In the genomic region with DNA sequence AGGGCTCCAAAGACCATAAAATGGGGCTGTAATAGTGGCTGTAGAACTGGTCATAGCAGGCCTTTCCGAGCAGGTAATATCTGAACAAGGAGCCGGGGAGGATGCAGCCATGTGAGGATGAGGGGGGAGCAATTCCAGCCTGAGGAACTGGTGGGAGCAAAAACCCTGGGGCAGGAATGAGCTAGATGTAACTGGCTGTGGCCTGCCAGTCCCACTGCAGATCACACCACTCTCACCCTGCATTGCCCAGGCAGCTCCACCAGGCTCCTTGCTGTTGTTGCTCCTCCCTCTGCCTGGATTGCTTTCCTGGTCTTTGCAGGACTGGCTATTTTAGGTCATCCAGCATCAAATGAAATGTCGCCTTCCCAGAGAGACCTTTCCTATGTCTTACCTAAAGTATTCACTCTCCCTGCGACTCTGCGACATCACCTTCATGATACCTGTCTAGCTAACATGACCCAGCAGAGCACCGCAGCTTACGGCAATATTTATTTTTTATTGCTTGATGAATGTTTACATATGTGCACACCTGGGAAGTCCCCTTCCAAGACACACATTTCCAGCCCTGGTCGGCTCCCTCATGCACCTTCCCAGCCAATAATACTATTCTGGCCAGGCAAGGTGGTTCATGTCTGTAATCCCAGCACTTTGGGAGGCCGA, we compare ENCODE assay signal across 1 cellular context.
TF ChIP-seq lines count a peak whose summit lies in the region.

No MANE protein-coding gene starts in this region.

TF ChIP-seq in HepG2, 621 proteins besides CTCF, POLR2A, EP300 and RAD21 (continued from another document):
- TF ChIP-seq, protein P1, sequence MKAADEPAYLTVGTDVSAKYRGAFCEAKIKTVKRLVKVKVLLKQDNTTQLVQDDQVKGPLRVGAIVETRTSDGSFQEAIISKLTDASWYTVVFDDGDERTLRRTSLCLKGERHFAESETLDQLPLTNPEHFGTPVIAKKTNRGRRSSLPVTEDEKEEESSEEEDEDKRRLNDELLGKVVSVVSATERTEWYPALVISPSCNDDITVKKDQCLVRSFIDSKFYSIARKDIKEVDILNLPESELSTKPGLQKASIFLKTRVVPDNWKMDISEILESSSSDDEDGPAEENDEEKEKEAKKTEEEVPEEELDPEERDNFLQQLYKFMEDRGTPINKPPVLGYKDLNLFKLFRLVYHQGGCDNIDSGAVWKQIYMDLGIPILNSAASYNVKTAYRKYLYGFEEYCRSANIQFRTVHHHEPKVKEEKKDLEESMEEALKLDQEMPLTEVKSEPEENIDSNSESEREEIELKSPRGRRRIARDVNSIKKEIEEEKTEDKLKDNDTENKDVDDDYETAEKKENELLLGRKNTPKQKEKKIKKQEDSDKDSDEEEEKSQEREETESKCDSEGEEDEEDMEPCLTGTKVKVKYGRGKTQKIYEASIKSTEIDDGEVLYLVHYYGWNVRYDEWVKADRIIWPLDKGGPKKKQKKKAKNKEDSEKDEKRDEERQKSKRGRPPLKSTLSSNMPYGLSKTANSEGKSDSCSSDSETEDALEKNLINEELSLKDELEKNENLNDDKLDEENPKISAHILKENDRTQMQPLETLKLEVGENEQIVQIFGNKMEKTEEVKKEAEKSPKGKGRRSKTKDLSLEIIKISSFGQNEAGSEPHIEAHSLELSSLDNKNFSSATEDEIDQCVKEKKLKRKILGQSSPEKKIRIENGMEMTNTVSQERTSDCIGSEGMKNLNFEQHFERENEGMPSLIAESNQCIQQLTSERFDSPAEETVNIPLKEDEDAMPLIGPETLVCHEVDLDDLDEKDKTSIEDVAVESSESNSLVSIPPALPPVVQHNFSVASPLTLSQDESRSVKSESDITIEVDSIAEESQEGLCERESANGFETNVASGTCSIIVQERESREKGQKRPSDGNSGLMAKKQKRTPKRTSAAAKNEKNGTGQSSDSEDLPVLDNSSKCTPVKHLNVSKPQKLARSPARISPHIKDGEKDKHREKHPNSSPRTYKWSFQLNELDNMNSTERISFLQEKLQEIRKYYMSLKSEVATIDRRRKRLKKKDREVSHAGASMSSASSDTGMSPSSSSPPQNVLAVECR (CRISPR knock-in tag; IDR thresholded peaks at IDR 0.05; ENCODE audit: borderline replicate concordance): no peak
- TF ChIP-seq ZNF878 (CRISPR knock-in tag; IDR thresholded peaks at IDR 0.05) (peak; percentile 11; the same call in 1 of the 2 replicates), KAT7 (CRISPR knock-in tag; IDR thresholded peaks at IDR 0.05; ENCODE audit: borderline replicate concordance) (no peak), FOSL1 (CRISPR knock-in tag; IDR thresholded peaks at IDR 0.05; ENCODE audit: borderline replicate concordance) (no peak), ZNF263 (CRISPR knock-in tag; IDR thresholded peaks at IDR 0.05) (no peak), MXD4 (CRISPR knock-in tag; IDR thresholded peaks at IDR 0.05) (no peak), ZNF883 (CRISPR knock-in tag; IDR thresholded peaks at IDR 0.05; ENCODE audit: not compliant biosample characterization) (peak; percentile 37), SMAD3 (CRISPR knock-in tag; IDR thresholded peaks at IDR 0.05) (no peak), ATRX (CRISPR knock-in tag; IDR thresholded peaks at IDR 0.05; ENCODE audit: borderline replicate concordance) (no peak), ARNTL (CRISPR knock-in tag; IDR thresholded peaks at IDR 0.05) (no peak), ZNF121 (CRISPR knock-in tag; IDR thresholded peaks at IDR 0.05) (0 out of 2 replicates have a peak, but pooled peaks have one; percentile 35), NKX3-1 (CRISPR knock-in tag; IDR thresholded peaks at IDR 0.05) (no peak)
- TF ChIP-seq, protein P2, sequence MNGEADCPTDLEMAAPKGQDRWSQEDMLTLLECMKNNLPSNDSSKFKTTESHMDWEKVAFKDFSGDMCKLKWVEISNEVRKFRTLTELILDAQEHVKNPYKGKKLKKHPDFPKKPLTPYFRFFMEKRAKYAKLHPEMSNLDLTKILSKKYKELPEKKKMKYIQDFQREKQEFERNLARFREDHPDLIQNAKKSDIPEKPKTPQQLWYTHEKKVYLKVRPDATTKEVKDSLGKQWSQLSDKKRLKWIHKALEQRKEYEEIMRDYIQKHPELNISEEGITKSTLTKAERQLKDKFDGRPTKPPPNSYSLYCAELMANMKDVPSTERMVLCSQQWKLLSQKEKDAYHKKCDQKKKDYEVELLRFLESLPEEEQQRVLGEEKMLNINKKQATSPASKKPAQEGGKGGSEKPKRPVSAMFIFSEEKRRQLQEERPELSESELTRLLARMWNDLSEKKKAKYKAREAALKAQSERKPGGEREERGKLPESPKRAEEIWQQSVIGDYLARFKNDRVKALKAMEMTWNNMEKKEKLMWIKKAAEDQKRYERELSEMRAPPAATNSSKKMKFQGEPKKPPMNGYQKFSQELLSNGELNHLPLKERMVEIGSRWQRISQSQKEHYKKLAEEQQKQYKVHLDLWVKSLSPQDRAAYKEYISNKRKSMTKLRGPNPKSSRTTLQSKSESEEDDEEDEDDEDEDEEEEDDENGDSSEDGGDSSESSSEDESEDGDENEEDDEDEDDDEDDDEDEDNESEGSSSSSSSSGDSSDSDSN (CRISPR knock-in tag; IDR thresholded peaks at IDR 0.05): 0 out of 2 replicates have a peak, but pooled peaks have one; percentile 31
- TF ChIP-seq, protein P3, sequence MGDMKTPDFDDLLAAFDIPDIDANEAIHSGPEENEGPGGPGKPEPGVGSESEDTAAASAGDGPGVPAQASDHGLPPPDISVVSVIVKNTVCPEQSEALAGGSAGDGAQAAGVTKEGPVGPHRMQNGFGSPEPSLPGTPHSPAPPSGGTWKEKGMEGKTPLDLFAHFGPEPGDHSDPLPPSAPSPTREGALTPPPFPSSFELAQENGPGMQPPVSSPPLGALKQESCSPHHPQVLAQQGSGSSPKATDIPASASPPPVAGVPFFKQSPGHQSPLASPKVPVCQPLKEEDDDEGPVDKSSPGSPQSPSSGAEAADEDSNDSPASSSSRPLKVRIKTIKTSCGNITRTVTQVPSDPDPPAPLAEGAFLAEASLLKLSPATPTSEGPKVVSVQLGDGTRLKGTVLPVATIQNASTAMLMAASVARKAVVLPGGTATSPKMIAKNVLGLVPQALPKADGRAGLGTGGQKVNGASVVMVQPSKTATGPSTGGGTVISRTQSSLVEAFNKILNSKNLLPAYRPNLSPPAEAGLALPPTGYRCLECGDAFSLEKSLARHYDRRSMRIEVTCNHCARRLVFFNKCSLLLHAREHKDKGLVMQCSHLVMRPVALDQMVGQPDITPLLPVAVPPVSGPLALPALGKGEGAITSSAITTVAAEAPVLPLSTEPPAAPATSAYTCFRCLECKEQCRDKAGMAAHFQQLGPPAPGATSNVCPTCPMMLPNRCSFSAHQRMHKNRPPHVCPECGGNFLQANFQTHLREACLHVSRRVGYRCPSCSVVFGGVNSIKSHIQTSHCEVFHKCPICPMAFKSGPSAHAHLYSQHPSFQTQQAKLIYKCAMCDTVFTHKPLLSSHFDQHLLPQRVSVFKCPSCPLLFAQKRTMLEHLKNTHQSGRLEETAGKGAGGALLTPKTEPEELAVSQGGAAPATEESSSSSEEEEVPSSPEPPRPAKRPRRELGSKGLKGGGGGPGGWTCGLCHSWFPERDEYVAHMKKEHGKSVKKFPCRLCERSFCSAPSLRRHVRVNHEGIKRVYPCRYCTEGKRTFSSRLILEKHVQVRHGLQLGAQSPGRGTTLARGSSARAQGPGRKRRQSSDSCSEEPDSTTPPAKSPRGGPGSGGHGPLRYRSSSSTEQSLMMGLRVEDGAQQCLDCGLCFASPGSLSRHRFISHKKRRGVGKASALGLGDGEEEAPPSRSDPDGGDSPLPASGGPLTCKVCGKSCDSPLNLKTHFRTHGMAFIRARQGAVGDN (CRISPR knock-in tag; IDR thresholded peaks at IDR 0.05): no peak
- TF ChIP-seq, protein P4, sequence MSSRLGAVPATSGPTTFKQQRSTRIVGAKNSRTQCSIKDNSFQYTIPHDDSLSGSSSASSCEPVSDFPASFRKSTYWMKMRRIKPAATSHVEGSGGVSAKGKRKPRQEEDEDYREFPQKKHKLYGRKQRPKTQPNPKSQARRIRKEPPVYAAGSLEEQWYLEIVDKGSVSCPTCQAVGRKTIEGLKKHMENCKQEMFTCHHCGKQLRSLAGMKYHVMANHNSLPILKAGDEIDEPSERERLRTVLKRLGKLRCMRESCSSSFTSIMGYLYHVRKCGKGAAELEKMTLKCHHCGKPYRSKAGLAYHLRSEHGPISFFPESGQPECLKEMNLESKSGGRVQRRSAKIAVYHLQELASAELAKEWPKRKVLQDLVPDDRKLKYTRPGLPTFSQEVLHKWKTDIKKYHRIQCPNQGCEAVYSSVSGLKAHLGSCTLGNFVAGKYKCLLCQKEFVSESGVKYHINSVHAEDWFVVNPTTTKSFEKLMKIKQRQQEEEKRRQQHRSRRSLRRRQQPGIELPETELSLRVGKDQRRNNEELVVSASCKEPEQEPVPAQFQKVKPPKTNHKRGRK (CRISPR knock-in tag; IDR thresholded peaks at IDR 0.05): no peak
- TF ChIP-seq, protein P5, sequence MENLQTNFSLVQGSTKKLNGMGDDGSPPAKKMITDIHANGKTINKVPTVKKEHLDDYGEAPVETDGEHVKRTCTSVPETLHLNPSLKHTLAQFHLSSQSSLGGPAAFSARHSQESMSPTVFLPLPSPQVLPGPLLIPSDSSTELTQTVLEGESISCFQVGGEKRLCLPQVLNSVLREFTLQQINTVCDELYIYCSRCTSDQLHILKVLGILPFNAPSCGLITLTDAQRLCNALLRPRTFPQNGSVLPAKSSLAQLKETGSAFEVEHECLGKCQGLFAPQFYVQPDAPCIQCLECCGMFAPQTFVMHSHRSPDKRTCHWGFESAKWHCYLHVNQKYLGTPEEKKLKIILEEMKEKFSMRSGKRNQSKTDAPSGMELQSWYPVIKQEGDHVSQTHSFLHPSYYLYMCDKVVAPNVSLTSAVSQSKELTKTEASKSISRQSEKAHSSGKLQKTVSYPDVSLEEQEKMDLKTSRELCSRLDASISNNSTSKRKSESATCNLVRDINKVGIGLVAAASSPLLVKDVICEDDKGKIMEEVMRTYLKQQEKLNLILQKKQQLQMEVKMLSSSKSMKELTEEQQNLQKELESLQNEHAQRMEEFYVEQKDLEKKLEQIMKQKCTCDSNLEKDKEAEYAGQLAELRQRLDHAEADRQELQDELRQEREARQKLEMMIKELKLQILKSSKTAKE (CRISPR knock-in tag; IDR thresholded peaks at IDR 0.05; ENCODE audit: borderline replicate concordance): no peak
